ENCODE assay signal across 8 cellular contexts in the genomic region with DNA sequence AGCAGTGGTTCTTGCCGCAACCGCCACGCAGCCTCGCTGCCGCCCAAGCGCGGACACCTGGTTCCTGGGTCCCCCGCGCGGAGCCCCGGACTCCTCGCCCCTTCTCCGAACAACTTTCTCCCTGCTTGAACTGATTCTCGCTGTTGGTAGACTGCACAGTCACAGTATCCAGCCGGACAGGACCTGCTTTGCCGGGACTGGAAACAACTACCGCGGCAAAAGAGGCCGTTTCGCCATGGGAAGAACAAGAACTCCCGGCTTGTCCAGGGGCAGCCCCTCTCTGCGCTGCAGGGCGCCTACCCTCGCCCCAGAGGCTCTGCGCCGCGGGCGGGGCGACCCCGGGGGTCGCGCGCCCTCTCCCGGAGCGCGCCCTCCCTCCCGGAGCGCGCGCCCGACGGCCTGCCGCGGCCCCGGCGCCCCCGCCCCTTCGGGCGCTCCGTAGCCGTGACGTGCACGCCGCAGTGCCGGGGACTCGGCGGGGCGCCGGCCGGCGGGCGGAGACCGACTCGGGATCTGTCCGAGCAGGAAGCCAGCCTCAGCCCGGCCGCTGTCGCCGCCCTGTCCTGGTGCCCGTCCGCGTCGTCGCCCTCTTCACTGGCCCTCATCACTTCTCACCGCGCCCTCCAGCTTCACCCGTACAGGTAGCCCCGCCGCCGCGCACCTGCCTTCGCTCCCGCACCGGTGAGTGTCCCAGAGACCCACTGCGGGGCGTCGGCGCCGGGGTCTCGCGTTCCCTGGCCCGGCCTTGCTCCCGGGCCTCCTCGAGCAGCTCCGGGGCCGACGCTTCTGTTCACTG. TPM values are rescaled to one million over a fixed set of nuclear protein-coding genes. Genes with fewer than 3 reads are reported as not detected.
A peak's percentile ranks its signal among the peaks of the same experiment; 100 is the strongest.
DNase-seq lines count a peak whose midpoint lies in the region; ATAC-seq and TF ChIP-seq lines count a peak whose summit lies in the region.

A gene (plus strand): TSS at position 497 of the 796 bp plus-strand sequence. CDS start 68,309 bp downstream, outside the sequence.

- H3K27me3 ChIP-seq in BLaER1 = peaks cover 48% of the 10 kb centered on the region
- H3K27me3 ChIP-seq in testis = no peaks in the 10 kb centered on the region

- H3K9me3 Mint-ChIP-seq in natural killer cell = no peaks in the 10 kb centered on the region

- peaks cover 6 to 15% of the 10 kb centered on the region in 2 donors for H3K4me1 Mint-ChIP-seq in natural killer cell

- peak; percentile 35 for DNase-seq in NOMO-1 treated with DMSO at 0.1 percent for 48 hours (lab: John Stamatoyannopoulos, UW; ENCODE audit: unreplicated experiment)
- peak; percentile 26 for DNase-seq in activated T-helper 9 cell treated with anti-CD3 and anti-CD28 coated beads, Interleukin-2, amount 50 U/mL, for 16 hours (ENCODE audit: low read depth)
- DNase-seq in fibroblast of the aortic adventitia (ENCODE audit: low read depth) = peak; percentile 56
- peak; percentile 33 for DNase-seq in natural killer cell
- DNase-seq in testis = peak; percentile 81

- ATAC-seq in GM19035 (IDR thresholded peaks at IDR 0.05; ENCODE audit: unreplicated experiment) = peak; percentile 87
- peak; percentile 71 for ATAC-seq in HG03159 (IDR thresholded peaks at IDR 0.05; ENCODE audit: unreplicated experiment)
- peak; percentile 86 to 87 (median 86) for ATAC-seq in natural killer cell

- no peak for TF ChIP-seq CTCF in fibroblast of the aortic adventitia (IDR thresholded peaks at IDR 0.05; ENCODE audit: insufficient read depth, low read length)
- TF ChIP-seq CTCF in natural killer cell (IDR thresholded peaks at IDR 0.05) = no peak
- no peak for TF ChIP-seq CTCF in testis (IDR thresholded peaks at IDR 0.05)

- 1 to 2% methylated on average over 13 to 71 of the region's 97 CpGs for WGBS in testis, 2 donors

- H3K9ac ChIP-seq in BLaER1 = peak within 1 kb of the TSS; percentile 55

- peaks cover 32% of the 10 kb centered on the region for H4K20me1 ChIP-seq in BLaER1

- peak within 1 kb of the TSS; percentile 93 for H3K4me3 Mint-ChIP-seq in natural killer cell

- H3K36me3 ChIP-seq in BLaER1 (no peaks in the 10 kb centered on the region), testis (ENCODE audit: low read depth, missing control alignments) (no peaks in the 10 kb centered on the region)

- H3K4me1 ChIP-seq in BLaER1 (peaks cover 18% of the 10 kb centered on the region), testis (peaks cover 6% of the 10 kb centered on the region)

- H3K9me3 ChIP-seq in BLaER1 (no peaks in the 10 kb centered on the region), testis (no peaks in the 10 kb centered on the region)

- peak within 1 kb of the TSS; percentile 74 to 86 for H3K27ac Mint-ChIP-seq in natural killer cell

- intact Hi-C loops in natural killer cell (cut with micrococcal nuclease) (no loop called here), testis (cut with DNase I; ENCODE audit: low total_unique reads) (no loop called here)

- H3K27ac ChIP-seq in BLaER1 (no peak within 1 kb of the TSS), testis (peak within 1 kb of the TSS; percentile 96 to 99)

- TF ChIP-seq POLR2A in testis (IDR thresholded peaks at IDR 0.05) = no peak

- H3K36me3 Mint-ChIP-seq in natural killer cell = peaks cover 7% of the 10 kb centered on the region

- H3K4me2 ChIP-seq in BLaER1 = peak within 1 kb of the TSS; percentile 99

- peaks cover 24 to 25% of the 10 kb centered on the region in 2 donors for H3K27me3 Mint-ChIP-seq in natural killer cell (ENCODE audit: low read depth in 2 of 2)

- H3K4me3 ChIP-seq in BLaER1 = peak within 1 kb of the TSS; percentile 76
- peak within 1 kb of the TSS; percentile 93 for H3K4me3 ChIP-seq in fibroblast of the aortic adventitia (ENCODE audit: low read depth, low read length)
- H3K4me3 ChIP-seq in testis = peak within 1 kb of the TSS; percentile 94 to 98

RNA-seq across cellular contexts. Expression of the gene that starts here (rescaled TPM):
- total RNA-seq in fibroblast of the aortic adventitia (ENCODE audit: low replicate concordance) = 10.5 and 16.4 TPM in 2 replicates
- 1 to 10 TPM; 3.7 to 9.2 (median 6.6) TPM for total RNA-seq in natural killer cell
- total RNA-seq in testis = 10 to 100 TPM; 69.2 to 75.3 TPM
- 31.5 TPM for polyA plus RNA-seq in testis (ENCODE audit: insufficient read depth, low read depth, low replicate concordance)

Comparison
In these comparisons a context has a peak if more than half of its experiments do, and no peak if none do; other contexts are left out.
1. DNase-seq: peak in every context shown above with its lines; median percentile 81 in testis; 56 in fibroblast of the aortic adventitia; 35 in NOMO-1 treated with DMSO at 0.1 percent for 48 hours; 33 in natural killer cell; 26 in activated T-helper 9 cell treated with anti-CD3 and anti-CD28 coated beads, Interleukin-2, amount 50 U/mL, for 16 hours.